9 cellular contexts compared by ENCODE assay signal in the genomic region with DNA sequence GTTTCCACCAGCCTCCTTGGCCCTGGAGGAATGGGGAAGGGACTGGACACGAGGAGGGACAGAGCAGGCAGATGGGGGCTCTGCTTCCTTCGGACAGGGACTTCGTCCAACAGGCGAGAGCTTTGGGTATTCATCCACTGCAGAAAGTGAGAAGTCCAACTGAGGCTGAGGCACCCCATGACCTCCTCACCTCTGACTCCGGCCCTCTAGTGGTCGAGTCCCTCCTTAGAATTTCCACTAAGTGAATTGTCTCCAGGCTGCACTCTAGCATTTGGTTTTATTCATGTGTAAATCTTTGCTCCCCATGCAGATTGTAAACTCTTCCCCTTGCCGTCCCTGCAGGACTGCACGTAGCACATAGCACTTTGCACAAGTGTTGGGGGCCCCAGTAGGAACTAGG. TPM values are rescaled to one million over a fixed set of nuclear protein-coding genes. Genes with fewer than 3 reads are reported as not detected.
DNase-seq lines count a peak whose midpoint lies in the region; ATAC-seq, FAIRE-seq and TF ChIP-seq lines count a peak whose summit lies in the region.
"Had no signal": no experiment of that assay in that cellular context is flagged by ENCODE, and none has a peak within 500 bp of the region (broad histone marks: within the 10 kb centered on the region; RNA-seq: fewer than 3 reads in every experiment).

No MANE protein-coding gene starts in this region.

- ATAC-seq in natural killer cell, result peak in 2 of 3 donors; percentile 30 to 48
- no peak for ATAC-seq in natural killer cell treated with Interleukin-12 subunit alpha and Interleukin-12 subunit beta and Interleukin-15 and Interleukin-18, amount 100 ng/mL, for 72 hours

- DNase-seq in natural killer cell (no peak), keratinocyte (ENCODE audit: low read depth, low spot score) (no peak), NCI-H2227 (lab: John Stamatoyannopoulos, UW; ENCODE audit: unreplicated experiment) (no peak), GOT3 (lab: John Stamatoyannopoulos, UW) (no peak), NCI-H2081 (lab: John Stamatoyannopoulos, UW) (no peak)
- DNase-seq in natural killer cell treated with Interleukin-12 subunit alpha and Interleukin-12 subunit beta and Interleukin-15 and Interleukin-18, amount 100 ng/mL, for 72 hours (ENCODE audit: low spot score), result no peak
- DNase-seq in activated T-cell treated with anti-CD3 and anti-CD28 coated beads, Interleukin-2, amount 50 U/mL, for 48 hours, result peak; percentile 48 to 51
- no peak for DNase-seq in effector memory CD4-positive, alpha-beta T cell
- DNase-seq: KG1 had no signal

- no peak overlapping the region for H3K4me2 ChIP-seq in keratinocyte (ENCODE audit: control insufficient read depth, extremely low read depth, insufficient read depth, low read depth, low read length)

- no peak overlapping the region for H3K4me3 Mint-ChIP-seq in natural killer cell
- no peak overlapping the region for H3K4me3 Mint-ChIP-seq in natural killer cell treated with Interleukin-12 subunit alpha and Interleukin-12 subunit beta and Interleukin-15 and Interleukin-18, amount 100 ng/mL, for 72 hours

- H3K9ac ChIP-seq in keratinocyte (ENCODE audit: control insufficient read depth, extremely low read depth, insufficient read depth, low read length), result no peak overlapping the region

- H3K27me3 ChIP-seq in keratinocyte (ENCODE audit: control insufficient read depth, extremely low read depth, insufficient read depth, low read length), result no peaks in the 10 kb centered on the region
- no peaks in the 10 kb centered on the region for H3K27me3 ChIP-seq in effector memory CD4-positive, alpha-beta T cell (replicated peaks; ENCODE audit: control insufficient read depth, insufficient read depth, low read length, poor library complexity, severe bottlenecking)

- H3K4me3 ChIP-seq in keratinocyte (ENCODE audit: control insufficient read depth in 2 of 3, extremely low read depth in 1 of 3, insufficient read depth in 2 of 3, low read depth in 1 of 3, low read length in 3 of 3), result no peak overlapping the region
- no peak overlapping the region for H3K4me3 ChIP-seq in effector memory CD4-positive, alpha-beta T cell (ENCODE audit: insufficient read depth, low read depth, low read length, poor library complexity, severe bottlenecking)

- peak overlapping the region; percentile 47 to 58 for H3K27ac Mint-ChIP-seq in natural killer cell
- peak overlapping the region in 1 of 2 donors; percentile 45 for H3K27ac Mint-ChIP-seq in natural killer cell treated with Interleukin-12 subunit alpha and Interleukin-12 subunit beta and Interleukin-15 and Interleukin-18, amount 100 ng/mL, for 72 hours

- peaks cover 2 to 6% of the 10 kb centered on the region in 2 donors for H3K9me3 Mint-ChIP-seq in natural killer cell
- peaks cover 8% of the 10 kb centered on the region for H3K9me3 Mint-ChIP-seq in natural killer cell treated with Interleukin-12 subunit alpha and Interleukin-12 subunit beta and Interleukin-15 and Interleukin-18, amount 100 ng/mL, for 72 hours

- FAIRE-seq in keratinocyte (lab: Jason Lieb, UNC), result no peak

- dilution Hi-C loops in keratinocyte (cut with MboI; ENCODE audit: extremely low pct_ligation_motif_present, low sequenced_read_pairs), result no loop called here

- TF ChIP-seq CTCF in natural killer cell (IDR thresholded peaks at IDR 0.05) (peak; percentile 25), keratinocyte (optimal IDR thresholded peaks at IDR 0.05 in 1 of 3, IDR thresholded peaks at IDR 0.05 in 1 of 3, conservative IDR thresholded peaks at IDR 0.05 in 1 of 3; ENCODE audit: extremely low read depth in 1 of 3, insufficient read depth in 2 of 3, low read length in 3 of 3) (peak; percentile 17 to 44 (median 23))

- no peaks in the 10 kb centered on the region for H3K9me1 ChIP-seq in keratinocyte (ENCODE audit: control insufficient read depth, extremely low read depth, insufficient read depth, low read length)

- peaks cover 78 to 79% of the 10 kb centered on the region in 2 donors for H3K4me1 Mint-ChIP-seq in natural killer cell
- H3K4me1 Mint-ChIP-seq in natural killer cell treated with Interleukin-12 subunit alpha and Interleukin-12 subunit beta and Interleukin-15 and Interleukin-18, amount 100 ng/mL, for 72 hours (ENCODE audit: low read depth in 2 of 2), result peaks cover 69 to 75% of the 10 kb centered on the region in 2 donors

- no peaks in the 10 kb centered on the region for H3K27me3 Mint-ChIP-seq in natural killer cell (ENCODE audit: low read depth in 2 of 2)
- no peaks in the 10 kb centered on the region for H3K27me3 Mint-ChIP-seq in natural killer cell treated with Interleukin-12 subunit alpha and Interleukin-12 subunit beta and Interleukin-15 and Interleukin-18, amount 100 ng/mL, for 72 hours

- H3K27ac ChIP-seq in keratinocyte (ENCODE audit: control insufficient read depth, insufficient read depth, low read length), result no peak overlapping the region
- no peak overlapping the region for H3K27ac ChIP-seq in effector memory CD4-positive, alpha-beta T cell (ENCODE audit: insufficient read depth, low read length, poor library complexity, severe bottlenecking)

- H3K79me2 ChIP-seq in keratinocyte (ENCODE audit: control insufficient read depth, insufficient read depth, low read length), result no peaks in the 10 kb centered on the region

- H3K9me3 ChIP-seq in keratinocyte (ENCODE audit: control insufficient read depth, low read depth, low read length), result peaks cover 2% of the 10 kb centered on the region
- H3K9me3 ChIP-seq in effector memory CD4-positive, alpha-beta T cell (ENCODE audit: control insufficient read depth, low read length), result no peaks in the 10 kb centered on the region

- H3K4me1 ChIP-seq in keratinocyte (ENCODE audit: control insufficient read depth, extremely low read depth, insufficient read depth, low read length), result no peaks in the 10 kb centered on the region
- H3K4me1 ChIP-seq in effector memory CD4-positive, alpha-beta T cell (ENCODE audit: control insufficient read depth, insufficient read depth, low read length, poor library complexity, severe bottlenecking), result no peaks in the 10 kb centered on the region

- H3K36me3 ChIP-seq in keratinocyte (ENCODE audit: control insufficient read depth in 2 of 2, extremely low read depth in 1 of 2, insufficient read depth in 2 of 2, low read length in 2 of 2), result peaks cover 0 to 6% of the 10 kb centered on the region in 2 experiments
- no peaks in the 10 kb centered on the region for H3K36me3 ChIP-seq in effector memory CD4-positive, alpha-beta T cell (ENCODE audit: control insufficient read depth, insufficient read depth, low read length)

- intact Hi-C loops in natural killer cell (cut with micrococcal nuclease), result no loop called here

- H2AFZ ChIP-seq in keratinocyte (ENCODE audit: control insufficient read depth, low read length), result no peak overlapping the region

- H3K36me3 Mint-ChIP-seq in natural killer cell, result peaks cover 19% of the 10 kb centered on the region
- H3K36me3 Mint-ChIP-seq in natural killer cell treated with Interleukin-12 subunit alpha and Interleukin-12 subunit beta and Interleukin-15 and Interleukin-18, amount 100 ng/mL, for 72 hours, result peaks cover 18% of the 10 kb centered on the region

- H4K20me1 ChIP-seq in keratinocyte (ENCODE audit: control insufficient read depth, extremely low read depth, insufficient read depth, low read length), result no peaks in the 10 kb centered on the region

RNA-seq across cellular contexts. Expression of a gene that starts 12.6 kb away (rescaled TPM):
- 10 to 100 TPM in 1 of 3 donors, 1 to 10 TPM in 2; 5.5 to 10.5 (median 7.9) TPM for total RNA-seq in natural killer cell
- 1 to 10 TPM; 3.7 to 7.2 TPM for total RNA-seq in natural killer cell treated with Interleukin-12 subunit alpha and Interleukin-12 subunit beta and Interleukin-15 and Interleukin-18, amount 100 ng/mL, for 72 hours
- polyA plus RNA-seq in keratinocyte, result 6.0 to 10.0 TPM (median 7.8 TPM) in 3 replicates
- 9.9 TPM for polyA plus RNA-seq in keratinocyte (2011; ENCODE audit: low read depth)
- polyA plus RNA-seq in keratinocyte (2011; cell fraction: cytosol; rRNA removed), result 7.9 and 12.5 TPM in 2 replicates
- polyA plus RNA-seq in keratinocyte (2011; cell fraction: nucleus; rRNA removed), result 6.4 and 7.8 TPM in 2 replicates
- polyA plus RNA-seq in keratinocyte (2012; ENCODE audit: low replicate concordance), result 8.3 and 9.5 TPM in 2 replicates
- 7.1 to 8.6 TPM (median 8.5 TPM) in 3 replicates for polyA minus RNA-seq in keratinocyte
- 9.6 TPM for polyA minus RNA-seq in keratinocyte (2011; cell fraction: cytosol; rRNA and poly(A)+ RNA removed)
- 3.6 and 5.7 TPM in 2 replicates for polyA minus RNA-seq in keratinocyte (2011; cell fraction: nucleus; rRNA and poly(A)+ RNA removed)

RNA-seq across cellular contexts. Expression of a gene that starts 12.7 kb away (rescaled TPM):
- 100 to 1,000 TPM in 2 of 3 donors, 10 to 100 TPM in 1; 93.7 to 131 (median 102) TPM for total RNA-seq in natural killer cell
- 10 to 100 TPM; 36.8 to 49.1 TPM for total RNA-seq in natural killer cell treated with Interleukin-12 subunit alpha and Interleukin-12 subunit beta and Interleukin-15 and Interleukin-18, amount 100 ng/mL, for 72 hours
- polyA plus RNA-seq in keratinocyte, result 29.9 to 42.1 TPM (median 38.5 TPM) in 3 replicates
- polyA plus RNA-seq in keratinocyte (2011; ENCODE audit: low read depth), result 36.9 TPM
- 45.7 and 76.1 TPM in 2 replicates for polyA plus RNA-seq in keratinocyte (2011; cell fraction: cytosol; rRNA removed)
- polyA plus RNA-seq in keratinocyte (2011; cell fraction: nucleus; rRNA removed), result 51.2 and 52.1 TPM in 2 replicates
- polyA plus RNA-seq in keratinocyte (2012; ENCODE audit: low replicate concordance), result 27.3 and 32.8 TPM in 2 replicates
- polyA minus RNA-seq in keratinocyte, result 14.8 to 33.4 TPM (median 31.3 TPM) in 3 replicates
- 39.1 TPM for polyA minus RNA-seq in keratinocyte (2011; cell fraction: cytosol; rRNA and poly(A)+ RNA removed)
- polyA minus RNA-seq in keratinocyte (2011; cell fraction: nucleus; rRNA and poly(A)+ RNA removed), result 17.3 and 26.5 TPM in 2 replicates

Comparison
In these comparisons a context has a peak if more than half of its experiments do, and no peak if none do; other contexts are left out.
1. ATAC-seq: peak in natural killer cell (2 of 3); none in natural killer cell treated with Interleukin-12 subunit alpha and Interleukin-12 subunit beta and Interleukin-15 and Interleukin-18, amount 100 ng/mL, for 72 hours (0 of 2).
2. DNase-seq: peak in activated T-cell treated with anti-CD3 and anti-CD28 coated beads, Interleukin-2, amount 50 U/mL, for 48 hours (2 of 2); none in natural killer cell (single experiment), natural killer cell treated with Interleukin-12 subunit alpha and Interleukin-12 subunit beta and Interleukin-15 and Interleukin-18, amount 100 ng/mL, for 72 hours (single experiment), keratinocyte (single experiment), NCI-H2227 (single experiment), GOT3 (single experiment), NCI-H2081 (0 of 2) and effector memory CD4-positive, alpha-beta T cell (0 of 3).